In the genomic region with DNA sequence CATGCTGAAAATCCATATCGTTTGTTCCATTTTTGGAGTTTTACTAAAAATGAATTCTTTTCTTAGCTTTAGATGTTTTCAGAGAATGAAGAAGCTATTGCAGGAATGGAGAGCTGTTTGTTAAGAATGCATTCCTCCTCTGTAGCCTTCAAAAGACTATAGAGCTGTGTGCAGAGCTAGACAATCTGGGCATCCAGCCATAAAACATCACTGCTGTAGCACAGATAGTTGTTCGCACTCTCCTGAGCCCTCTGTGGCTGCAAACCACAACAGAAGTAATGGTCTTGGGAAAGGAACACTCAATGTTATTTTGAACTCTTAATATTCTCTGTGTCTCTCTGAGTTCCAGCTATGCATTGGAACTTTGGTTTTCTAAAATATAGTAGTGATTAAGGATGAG, we compare ENCODE assay signal across 9 cellular contexts. TPM values are rescaled to one million over a fixed set of nuclear protein-coding genes. Genes with fewer than 3 reads are reported as not detected.
DNase-seq lines count a peak whose midpoint lies in the region; ATAC-seq, FAIRE-seq and TF ChIP-seq lines count a peak whose summit lies in the region.
"Had no signal": no experiment of that assay in that cellular context is flagged by ENCODE, and none has a peak within 500 bp of the region (broad histone marks: within the 10 kb centered on the region; RNA-seq: fewer than 3 reads in every experiment).

No MANE protein-coding gene starts in this region.

- FAIRE-seq in small intestine (lab: Jason Lieb, UNC), result no peak

- H3K27me3 ChIP-seq in small intestine (ENCODE audit: control insufficient read depth in 2 of 2, insufficient read depth in 2 of 2, low read length in 2 of 2) (peaks cover 0 to 6% of the 10 kb centered on the region in 2 donors), vagina (no peaks in the 10 kb centered on the region)

- WGBS in small intestine, 3 donors, result 63 to 82% (median 75%) methylated on average over 2 of the region's 2 CpGs

- intact Hi-C loops in posterior vena cava (cut with DNase I) (no loop called here), vagina (cut with DNase I) (no loop called here)

- H3K36me3 ChIP-seq in small intestine (ENCODE audit: control insufficient read depth in 2 of 2, insufficient read depth in 2 of 2, low read length in 2 of 2) (no peaks in the 10 kb centered on the region), vagina (no peaks in the 10 kb centered on the region)
- H3K36me3 ChIP-seq: thoracic aorta had no signal

- no peaks in the 10 kb centered on the region for H3K4me1 ChIP-seq in small intestine (ENCODE audit: control insufficient read depth in 2 of 2, insufficient read depth in 1 of 2, low read depth in 1 of 2, low read length in 1 of 2)
- H3K4me1 ChIP-seq in vagina, result peaks cover 57% of the 10 kb centered on the region

- no peak overlapping the region for H3K4me3 ChIP-seq in fibroblast of villous mesenchyme (ENCODE audit: low read depth, low read length)
- H3K4me3 ChIP-seq in small intestine (ENCODE audit: low read depth in 1 of 2, low read length in 2 of 2), result no peak overlapping the region
- H3K4me3 ChIP-seq in vagina, result no peak overlapping the region
- H3K4me3 ChIP-seq: thoracic aorta had no signal

- H3K27ac ChIP-seq in small intestine (ENCODE audit: low read depth in 1 of 2, low read length in 1 of 2), result no peak overlapping the region
- H3K27ac ChIP-seq in vagina, result no peak overlapping the region
- H3K27ac ChIP-seq: thoracic aorta had no signal

- TF ChIP-seq CTCF in fibroblast of villous mesenchyme (IDR thresholded peaks at IDR 0.05; ENCODE audit: insufficient read depth, low read depth, low read length) (no peak), vagina (IDR thresholded peaks at IDR 0.05) (no peak)

- no peak for ATAC-seq in GM18498 (IDR thresholded peaks at IDR 0.05; ENCODE audit: unreplicated experiment)

- DNase-seq in COLO829 (ENCODE audit: low spot score) (peak; percentile 86), NCI-H1105 treated with DMSO at 0.1 percent for 48 hours (lab: John Stamatoyannopoulos, UW) (peak; percentile 47), fibroblast of villous mesenchyme (ENCODE audit: low read depth) (peak; percentile 81), small intestine (peak; percentile 42), posterior vena cava (ENCODE audit: low spot score) (no peak), vagina (ENCODE audit: extremely low spot score in 2 of 2) (no peak)
- peak; percentile 43 for DNase-seq in activated CD4-positive, alpha-beta T cell treated with anti-CD3 and anti-CD28 coated beads, Interleukin-2, amount 50 U/mL, for 1 hour

- H3K9me3 ChIP-seq in small intestine (ENCODE audit: control insufficient read depth, low read depth) (no peaks in the 10 kb centered on the region), vagina (no peaks in the 10 kb centered on the region)
- H3K9me3 ChIP-seq: thoracic aorta had no signal

- TF ChIP-seq POLR2A in vagina (IDR thresholded peaks at IDR 0.05), result no peak

RNA-seq across cellular contexts. Expression of a gene that starts 4.9 kb away (rescaled TPM):
- 4.3 and 6.8 TPM in 2 replicates for total RNA-seq in fibroblast of villous mesenchyme
- 1 to 10 TPM in 2 of 3 donors, under 1 TPM in 1; 0.89 to 3.5 (median 1.1) TPM for polyA plus RNA-seq in small intestine
- total RNA-seq in posterior vena cava, result 10 to 100 TPM; 31.0 to 48.1 TPM
- total RNA-seq in vagina, result 14.7 TPM

Comparison
In these comparisons a context has a peak if more than half of its experiments do, and no peak if none do; other contexts are left out.
1. DNase-seq: peak in COLO829 (single experiment), NCI-H1105 treated with DMSO at 0.1 percent for 48 hours (single experiment), activated CD4-positive, alpha-beta T cell treated with anti-CD3 and anti-CD28 coated beads, Interleukin-2, amount 50 U/mL, for 1 hour (single experiment), fibroblast of villous mesenchyme (single experiment) and small intestine (single experiment); none in posterior vena cava (single experiment) and vagina (0 of 2).